Comparison of ENCODE assay signal across 28 cellular contexts in genomic region chrX:123256378-123256777, GRCh38.
DNase-seq lines count a peak whose midpoint lies in the region; ATAC-seq, FAIRE-seq and TF ChIP-seq lines count a peak whose summit lies in the region.
"Had no signal": no experiment of that assay in that cellular context is flagged by ENCODE, and none has a peak within 500 bp of the region (broad histone marks: within the 10 kb centered on the region; RNA-seq: fewer than 3 reads in every experiment).

No MANE protein-coding gene starts in this region.

- H3K9me3 Mint-ChIP-seq in glutamatergic neuron (ENCODE audit: unreplicated experiment), result no peaks in the 10 kb centered on the region
- H3K9me3 Mint-ChIP-seq: activated CD4-positive, alpha-beta memory T cell treated with anti-CD3 and anti-CD28 coated beads for 36 hours; stimulated activated memory B cell treated with anti-CD40 and anti-IgM and Interleukin-4, amounts not matched to agents 10 μg/mL and 1 μg/mL and 100 μg/mL, for 72 hours; T-helper 1 cell treated with Interleukin-12 subunit alpha and Interleukin-12 subunit beta and Interleukin-4 antibody, amounts not matched to agents 30 μg/mL and 1 μg/mL, for 36 hours had no signal

- H3K27me3 Mint-ChIP-seq in glutamatergic neuron (ENCODE audit: unreplicated experiment), result no peaks in the 10 kb centered on the region
- H3K27me3 Mint-ChIP-seq: activated CD4-positive, alpha-beta memory T cell treated with anti-CD3 and anti-CD28 coated beads for 36 hours; CD4-positive, alpha-beta memory T cell; stimulated activated memory B cell treated with anti-CD40 and anti-IgM and Interleukin-4, amounts not matched to agents 10 μg/mL and 1 μg/mL and 100 μg/mL, for 72 hours had no signal

- no peaks in the 10 kb centered on the region for H3K9me3 ChIP-seq in H1 (ENCODE audit: insufficient read depth in 2 of 2, low read depth in 1 of 2, low read length in 1 of 2)
- H3K9me3 ChIP-seq: gastroesophageal sphincter, SJCRH30, testis had no signal

- no peak for TF ChIP-seq EP300 in H1 (IDR thresholded peaks at IDR 0.05; ENCODE audit: borderline replicate concordance in 1 of 2, low read depth in 2 of 2, low read length in 2 of 2)

- no peaks in the 10 kb centered on the region for H3K79me2 ChIP-seq in H1 (ENCODE audit: control insufficient read depth in 1 of 2, insufficient read depth in 2 of 2, low read length in 2 of 2)

- H2BK120ac ChIP-seq in H1 (replicated peaks; ENCODE audit: low read depth, low read length), result no peak overlapping the region

- no peak overlapping the region for H3K56ac ChIP-seq in H1 (replicated peaks; ENCODE audit: insufficient read length, low read depth, low read length)

- ATAC-seq in GM18858 (IDR thresholded peaks at IDR 0.05; ENCODE audit: unreplicated experiment) (peak; percentile 87), GM19467 (IDR thresholded peaks at IDR 0.05; ENCODE audit: unreplicated experiment) (peak; percentile 57), HG03108 (IDR thresholded peaks at IDR 0.05; ENCODE audit: unreplicated experiment) (peak; percentile 73), GM21619 (IDR thresholded peaks at IDR 0.05; ENCODE audit: unreplicated experiment) (no peak)
- ATAC-seq: gastroesophageal sphincter; HepG2; left cardiac atrium; naive thymus-derived CD4-positive, alpha-beta T cell; sciatic nerve; stimulated activated memory B cell treated with anti-CD40 and anti-IgM and Interleukin-4, amounts not matched to agents 10 μg/mL and 1 μg/mL and 100 μg/mL, for 72 hours had no signal

- H2BK15ac ChIP-seq in H1 (ENCODE audit: low read length), result no peak overlapping the region

- H3K4me3 ChIP-seq in H1 (ENCODE audit: extremely low read depth in 1 of 4, insufficient read depth in 2 of 4, low read depth in 3 of 4, low read length in 4 of 4), result no peak overlapping the region
- H3K4me3 ChIP-seq: gastroesophageal sphincter, PC-9, SJCRH30, testis had no signal

- no peaks in the 10 kb centered on the region for H3K36me3 ChIP-seq in H1 (ENCODE audit: control insufficient read depth in 2 of 4, insufficient read depth in 4 of 4, low read length in 3 of 4)
- H3K36me3 ChIP-seq: gastroesophageal sphincter, SJCRH30, WERI-Rb-1 had no signal

- no peaks in the 10 kb centered on the region for H4K20me1 ChIP-seq in H1 (replicated peaks in 1 of 2; ENCODE audit: control insufficient read depth in 1 of 2, insufficient read depth in 2 of 2, low read length in 2 of 2)

- H3K14ac ChIP-seq in H1 (ENCODE audit: insufficient read length), result no peak overlapping the region

- POLR2A ChIA-PET in H1 (lab: Charles Lee; ENCODE audit: partially characterized antibody), result no interaction called here

- no peak overlapping the region for H4K5ac ChIP-seq in H1 (ENCODE audit: insufficient read length, low read depth, low read length)

- no peak overlapping the region for H2AFZ ChIP-seq in H1 (ENCODE audit: low read length)
- H2AFZ ChIP-seq: PC-9 had no signal

- no peak for TF ChIP-seq RAD21 in H1 (IDR thresholded peaks at IDR 0.05 in 1 of 2, conservative IDR thresholded peaks at IDR 0.05 in 1 of 2; ENCODE audit: low read depth in 2 of 2, low read length in 2 of 2)

- no peak overlapping the region for H2BK20ac ChIP-seq in H1 (ENCODE audit: low read length)

- H3K23ac ChIP-seq in H1 (ENCODE audit: insufficient read length), result no peak overlapping the region

- H4K91ac ChIP-seq in H1 (replicated peaks; ENCODE audit: insufficient read length, low read length), result no peak overlapping the region

- no peak overlapping the region for H2BK12ac ChIP-seq in H1 (ENCODE audit: low read depth, low read length)

- no peak for TF ChIP-seq CTCF in H1 (IDR thresholded peaks at IDR 0.05; ENCODE audit: control extremely low read depth in 1 of 3, insufficient read depth in 1 of 3, low read depth in 1 of 3, low read length in 3 of 3)
- TF ChIP-seq CTCF in glutamatergic neuron (IDR thresholded peaks at IDR 0.05; ENCODE audit: partially characterized antibody, unreplicated experiment), result no peak

- H3K18ac ChIP-seq in H1 (ENCODE audit: extremely low read depth, low read length), result no peak overlapping the region

- no peaks in the 10 kb centered on the region for H3K4me1 ChIP-seq in H1 (replicated peaks in 1 of 4; ENCODE audit: control insufficient read depth in 3 of 4, insufficient read depth in 4 of 4, low read length in 3 of 4)
- H3K4me1 ChIP-seq: gastroesophageal sphincter, SJCRH30, testis had no signal

- H3K4me1 Mint-ChIP-seq in glutamatergic neuron (ENCODE audit: low read depth, unreplicated experiment), result peaks cover 6% of the 10 kb centered on the region
- H3K4me1 Mint-ChIP-seq: CD4-positive, alpha-beta memory T cell; naive thymus-derived CD4-positive, alpha-beta T cell; stimulated activated memory B cell treated with anti-CD40 and anti-IgM and Interleukin-4, amounts not matched to agents 10 μg/mL and 1 μg/mL and 100 μg/mL, for 72 hours had no signal

- H3K4me2 ChIP-seq in H1 (ENCODE audit: insufficient read depth in 1 of 2, low read depth in 2 of 2, low read length in 2 of 2), result no peak overlapping the region
- H3K4me2 ChIP-seq: PC-9 had no signal

- H3K27ac Mint-ChIP-seq in glutamatergic neuron (ENCODE audit: unreplicated experiment), result no peak overlapping the region
- H3K27ac Mint-ChIP-seq: activated CD4-positive, alpha-beta memory T cell treated with anti-CD3 and anti-CD28 coated beads for 36 hours; activated naive CD4-positive, alpha-beta T cell treated with anti-CD3 and anti-CD28 coated beads for 36 hours; CD4-positive, alpha-beta memory T cell; naive thymus-derived CD4-positive, alpha-beta T cell; stimulated activated memory B cell treated with anti-CD40 and anti-IgM and Interleukin-4, amounts not matched to agents 10 μg/mL and 1 μg/mL and 100 μg/mL, for 72 hours; T-helper 1 cell treated with Interleukin-12 subunit alpha and Interleukin-12 subunit beta and Interleukin-4 antibody, amounts not matched to agents 30 μg/mL and 1 μg/mL, for 36 hours had no signal

- H3K23me2 ChIP-seq in H1 (ENCODE audit: low read depth, low read length), result no peaks in the 10 kb centered on the region

- H3K79me1 ChIP-seq in H1 (ENCODE audit: low read depth, low read length), result no peaks in the 10 kb centered on the region

- H3K36me3 Mint-ChIP-seq in glutamatergic neuron (ENCODE audit: unreplicated experiment), result no peaks in the 10 kb centered on the region
- H3K36me3 Mint-ChIP-seq: activated CD4-positive, alpha-beta memory T cell treated with anti-CD3 and anti-CD28 coated beads for 36 hours; CD4-positive, alpha-beta memory T cell; naive thymus-derived CD4-positive, alpha-beta T cell; stimulated activated memory B cell treated with anti-CD40 and anti-IgM and Interleukin-4, amounts not matched to agents 10 μg/mL and 1 μg/mL and 100 μg/mL, for 72 hours had no signal

- H3K4me3 Mint-ChIP-seq in glutamatergic neuron (ENCODE audit: unreplicated experiment), result no peak overlapping the region
- H3K4me3 Mint-ChIP-seq: activated CD4-positive, alpha-beta memory T cell treated with anti-CD3 and anti-CD28 coated beads for 36 hours; activated naive CD4-positive, alpha-beta T cell treated with anti-CD3 and anti-CD28 coated beads for 36 hours; CD4-positive, alpha-beta memory T cell; naive thymus-derived CD4-positive, alpha-beta T cell; stimulated activated memory B cell treated with anti-CD40 and anti-IgM and Interleukin-4, amounts not matched to agents 10 μg/mL and 1 μg/mL and 100 μg/mL, for 72 hours; T-helper 1 cell treated with Interleukin-12 subunit alpha and Interleukin-12 subunit beta and Interleukin-4 antibody, amounts not matched to agents 30 μg/mL and 1 μg/mL, for 36 hours had no signal

- DNase-seq in H1 (ENCODE audit: low read depth in 1 of 2, low spot score in 2 of 2) (no peak), glutamatergic neuron (no peak)
- no peak for DNase-seq in activated T-cell treated with anti-CD3 and anti-CD28 coated beads, Interleukin-2, amount 50 U/mL, for 48 hours
- DNase-seq: activated CD4-positive, alpha-beta memory T cell treated with anti-CD3 and anti-CD28 coated beads for 36 hours; activated naive CD4-positive, alpha-beta T cell treated with anti-CD3 and anti-CD28 coated beads for 36 hours; CD4-positive, alpha-beta memory T cell; central memory CD4-positive, alpha-beta T cell; DMS53; left cardiac atrium; mesenchymal stem cell; naive thymus-derived CD4-positive, alpha-beta T cell; NCI-H1417 treated with DMSO at 0.1 percent for 48 hours; NCI-H2171 treated with DMSO at 0.1 percent for 48 hours; NCI-H748 treated with DMSO at 0.1 percent for 48 hours; PC-9; SJCRH30; testis; WERI-Rb-1 had no signal

- TF ChIP-seq POLR2A in H1 (IDR thresholded peaks at IDR 0.05; ENCODE audit: control extremely low read depth in 1 of 2, low read depth in 2 of 2, low read length in 2 of 2), result no peak

- CTCF ChIA-PET in H1 (lab: Charles Lee; ENCODE audit: partially characterized antibody), result no interaction called here

- no peak overlapping the region for H4K8ac ChIP-seq in H1 (ENCODE audit: extremely low read depth, insufficient read depth, low read length)

- H2AK5ac ChIP-seq in H1 (ENCODE audit: low read depth, low read length), result no peak overlapping the region

- no peak overlapping the region for H2BK5ac ChIP-seq in H1 (ENCODE audit: low read depth, low read length)

- no peak overlapping the region for H3K4ac ChIP-seq in H1 (replicated peaks; ENCODE audit: insufficient read length, low read depth, low read length)

- no peak overlapping the region for H3K27ac ChIP-seq in H1 (ENCODE audit: low read depth, low read length)
- H3K27ac ChIP-seq: gastroesophageal sphincter, PC-9, SJCRH30, testis, WERI-Rb-1 had no signal

- H3K27me3 ChIP-seq in H1 (replicated peaks in 1 of 4; ENCODE audit: control insufficient read depth in 3 of 4, extremely low read depth in 1 of 4, insufficient read depth in 3 of 4, low read length in 3 of 4), result no peaks in the 10 kb centered on the region
- H3K27me3 ChIP-seq: gastroesophageal sphincter, SJCRH30, testis had no signal

- no peak overlapping the region for H3K9ac ChIP-seq in H1 (replicated peaks in 1 of 4; ENCODE audit: extremely low read depth in 1 of 4, low read depth in 3 of 4, low read length in 3 of 4)

- WGBS in H1 (ENCODE audit: extremely low coverage in 1 of 2, insufficient coverage in 1 of 2, insufficient read length in 1 of 2, insufficient replicate concordance in 2 of 2, low coverage in 1 of 2, low lambda C conversion rate in 2 of 2, missing lambda C conversion rate in 1 of 2), 2 experiments, result 100% methylated on average over 1 of the region's 1 CpG; no CpG with 5 or more reads in 1 of the 2 experiments

- peak; percentile 7 for FAIRE-seq in H1 (lab: Jason Lieb, UNC)
- FAIRE-seq: H54, HepG2 had no signal

TF ChIP-seq in H1, 55 proteins besides CTCF, POLR2A, EP300 and RAD21 (continues in another document):
- TF ChIP-seq GABPA (IDR thresholded peaks at IDR 0.05; ENCODE audit: borderline replicate concordance, insufficient read depth, low read length), result no peak
- no peak for TF ChIP-seq TAF1 (IDR thresholded peaks at IDR 0.05; ENCODE audit: low read depth, low read length)
- TF ChIP-seq TCF12 (IDR thresholded peaks at IDR 0.05; ENCODE audit: low read depth, low read length), result no peak
- TF ChIP-seq CBX5 (IDR thresholded peaks at IDR 0.05; ENCODE audit: low read depth, low read length), result no peak
- no peak for TF ChIP-seq FOSL1 (IDR thresholded peaks at IDR 0.05; ENCODE audit: insufficient read depth, low read depth, low read length)
- TF ChIP-seq SP2 (IDR thresholded peaks at IDR 0.05; ENCODE audit: low read length), result no peak
- TF ChIP-seq JUN (IDR thresholded peaks at IDR 0.05; ENCODE audit: low read depth, low read length), result no peak
- TF ChIP-seq TBP (IDR thresholded peaks at IDR 0.05; ENCODE audit: low read depth, low read length), result no peak
